ENCODE assay signal across 8 cellular contexts in the genomic region with DNA sequence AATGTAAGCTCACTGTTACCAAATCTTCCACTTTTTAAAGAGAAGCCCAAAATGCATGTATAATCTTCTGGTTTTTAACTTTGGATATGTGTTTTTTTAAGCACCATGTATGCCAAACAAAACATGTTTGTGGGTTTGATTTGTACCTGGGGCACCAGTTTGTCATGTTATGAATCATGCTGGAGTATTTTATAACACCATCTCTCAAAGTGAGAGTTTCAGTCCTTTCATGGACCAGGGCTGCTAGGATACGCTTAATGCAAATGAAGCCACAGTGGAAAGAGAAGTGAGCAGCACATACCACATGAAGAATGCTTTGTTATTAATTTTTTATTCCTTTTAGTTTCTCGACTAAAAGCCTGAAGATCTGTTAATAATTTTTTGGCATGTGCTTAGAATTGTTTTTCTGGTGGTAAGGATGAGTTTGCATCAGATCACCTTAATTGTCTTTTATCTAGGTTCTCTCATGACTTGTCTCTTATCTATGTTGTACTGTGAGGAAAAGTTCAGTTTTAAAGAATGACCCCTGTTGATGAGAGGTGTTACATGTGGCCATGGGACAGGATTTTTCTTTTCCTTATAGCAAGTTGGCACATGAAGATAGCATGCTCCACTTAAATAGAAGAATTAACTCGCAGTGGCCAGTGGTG. TPM values are rescaled to one million over a fixed set of nuclear protein-coding genes. Genes with fewer than 3 reads are reported as not detected.
DNase-seq lines count a peak whose midpoint lies in the region; ATAC-seq, FAIRE-seq and TF ChIP-seq lines count a peak whose summit lies in the region.

No MANE protein-coding gene starts in this region.

- H3K4me2 ChIP-seq in keratinocyte (ENCODE audit: control insufficient read depth, extremely low read depth, insufficient read depth, low read depth, low read length): peak overlapping the region; percentile 23

- H2AFZ ChIP-seq in keratinocyte (ENCODE audit: control insufficient read depth, low read length): no peak overlapping the region

- dilution Hi-C loops in keratinocyte (cut with MboI; ENCODE audit: extremely low pct_ligation_motif_present, low sequenced_read_pairs): no loop called here

- H3K27me3 ChIP-seq in keratinocyte (ENCODE audit: control insufficient read depth, extremely low read depth, insufficient read depth, low read length): no peaks in the 10 kb centered on the region
- H3K27me3 ChIP-seq in transverse colon: no peaks in the 10 kb centered on the region

- H3K27ac ChIP-seq in keratinocyte (ENCODE audit: control insufficient read depth, insufficient read depth, low read length) (no peak overlapping the region), transverse colon (no peak overlapping the region)

- no peak for TF ChIP-seq EP300 in transverse colon (IDR thresholded peaks at IDR 0.05; ENCODE audit: low read depth)

- H3K36me3 ChIP-seq in keratinocyte (ENCODE audit: control insufficient read depth in 2 of 2, extremely low read depth in 1 of 2, insufficient read depth in 2 of 2, low read length in 2 of 2) (no peaks in the 10 kb centered on the region), transverse colon (no peaks in the 10 kb centered on the region)

- intact Hi-C loops in transverse colon (cut with DNase I; ENCODE audit: low total_unique reads): no loop called here

- no peak for TF ChIP-seq CTCF in keratinocyte (optimal IDR thresholded peaks at IDR 0.05 in 1 of 3, IDR thresholded peaks at IDR 0.05 in 1 of 3, conservative IDR thresholded peaks at IDR 0.05 in 1 of 3; ENCODE audit: extremely low read depth in 1 of 3, insufficient read depth in 2 of 3, low read length in 3 of 3)
- no peak for TF ChIP-seq CTCF in transverse colon (IDR thresholded peaks at IDR 0.05)

- H3K4me1 ChIP-seq in keratinocyte (ENCODE audit: control insufficient read depth, extremely low read depth, insufficient read depth, low read length) (peaks cover 41% of the 10 kb centered on the region), transverse colon (peaks cover 13 to 22% (median 13%) of the 10 kb centered on the region in 4 donors)

- no peaks in the 10 kb centered on the region for H3K9me1 ChIP-seq in keratinocyte (ENCODE audit: control insufficient read depth, extremely low read depth, insufficient read depth, low read length)

- in situ Hi-C loops in transverse colon (cut with MboI; ENCODE audit: low pct_ligation_motif_present in 1 of 4, low pct_unique_long_range_greater_than_20kb in 1 of 4, low sequenced_read_pairs in 3 of 4): no loop called here

- peak; percentile 29 for FAIRE-seq in keratinocyte (lab: Jason Lieb, UNC)

- peak; percentile 66 for DNase-seq in NAMALWA (ENCODE audit: low spot score)
- DNase-seq in keratinocyte (ENCODE audit: low read depth, low spot score): no peak
- no peak for DNase-seq in NCI-H446 (lab: John Stamatoyannopoulos, UW)
- no peak for DNase-seq in transverse colon
- DNase-seq in GOT3 (lab: John Stamatoyannopoulos, UW): no peak

- no peak for TF ChIP-seq POLR2A in transverse colon (IDR thresholded peaks at IDR 0.05)

- H3K9ac ChIP-seq in keratinocyte (ENCODE audit: control insufficient read depth, extremely low read depth, insufficient read depth, low read length): no peak overlapping the region

- H4K20me1 ChIP-seq in keratinocyte (ENCODE audit: control insufficient read depth, extremely low read depth, insufficient read depth, low read length): no peaks in the 10 kb centered on the region

- H3K4me3 ChIP-seq in keratinocyte (ENCODE audit: control insufficient read depth in 2 of 3, extremely low read depth in 1 of 3, insufficient read depth in 2 of 3, low read depth in 1 of 3, low read length in 3 of 3) (no peak overlapping the region), transverse colon (no peak overlapping the region)

- H3K79me2 ChIP-seq in keratinocyte (ENCODE audit: control insufficient read depth, insufficient read depth, low read length): peaks cover 15% of the 10 kb centered on the region

- ATAC-seq in GM18909 (IDR thresholded peaks at IDR 0.05; ENCODE audit: poor library complexity, unreplicated experiment) (peak; percentile 48), HG02588 (IDR thresholded peaks at IDR 0.05; ENCODE audit: unreplicated experiment) (peak; percentile 29), HG03025 (IDR thresholded peaks at IDR 0.05; ENCODE audit: low FRiP score, unreplicated experiment) (no peak)

- 68 to 76% methylated on average over 2 to 3 of the region's 3 CpGs for WGBS in transverse colon (ENCODE audit: low coverage in 1 of 2), 2 donors

- H3K9me3 ChIP-seq in keratinocyte (ENCODE audit: control insufficient read depth, low read depth, low read length) (no peaks in the 10 kb centered on the region), transverse colon (no peaks in the 10 kb centered on the region)

RNA-seq across cellular contexts. Expression of a gene that starts 2.0 kb away (rescaled TPM):
- polyA plus RNA-seq in keratinocyte: 19.9 to 24.2 TPM (median 21.3 TPM) in 3 replicates
- 13.7 TPM for polyA plus RNA-seq in keratinocyte (2011; ENCODE audit: low read depth)
- 18.9 and 26.4 TPM in 2 replicates for polyA plus RNA-seq in keratinocyte (2011; cell fraction: cytosol; rRNA removed)
- polyA plus RNA-seq in keratinocyte (2011; cell fraction: nucleus; rRNA removed): 36.3 and 40.6 TPM in 2 replicates
- 9.1 and 18.0 TPM in 2 replicates for polyA plus RNA-seq in keratinocyte (2012; ENCODE audit: low replicate concordance)
- polyA minus RNA-seq in keratinocyte: 23.7 to 86.1 TPM (median 54.4 TPM) in 3 replicates
- polyA minus RNA-seq in keratinocyte (2011; cell fraction: cytosol; rRNA and poly(A)+ RNA removed): 28.4 TPM
- 56.1 and 133 TPM in 2 replicates for polyA minus RNA-seq in keratinocyte (2011; cell fraction: nucleus; rRNA and poly(A)+ RNA removed)
- 100 to 1,000 TPM in 2 of 4 donors, 10 to 100 TPM in 2; 68.9 to 127 (median 99.9) TPM for total RNA-seq in transverse colon
